22 cellular contexts compared by ENCODE assay signal in the genomic region with DNA sequence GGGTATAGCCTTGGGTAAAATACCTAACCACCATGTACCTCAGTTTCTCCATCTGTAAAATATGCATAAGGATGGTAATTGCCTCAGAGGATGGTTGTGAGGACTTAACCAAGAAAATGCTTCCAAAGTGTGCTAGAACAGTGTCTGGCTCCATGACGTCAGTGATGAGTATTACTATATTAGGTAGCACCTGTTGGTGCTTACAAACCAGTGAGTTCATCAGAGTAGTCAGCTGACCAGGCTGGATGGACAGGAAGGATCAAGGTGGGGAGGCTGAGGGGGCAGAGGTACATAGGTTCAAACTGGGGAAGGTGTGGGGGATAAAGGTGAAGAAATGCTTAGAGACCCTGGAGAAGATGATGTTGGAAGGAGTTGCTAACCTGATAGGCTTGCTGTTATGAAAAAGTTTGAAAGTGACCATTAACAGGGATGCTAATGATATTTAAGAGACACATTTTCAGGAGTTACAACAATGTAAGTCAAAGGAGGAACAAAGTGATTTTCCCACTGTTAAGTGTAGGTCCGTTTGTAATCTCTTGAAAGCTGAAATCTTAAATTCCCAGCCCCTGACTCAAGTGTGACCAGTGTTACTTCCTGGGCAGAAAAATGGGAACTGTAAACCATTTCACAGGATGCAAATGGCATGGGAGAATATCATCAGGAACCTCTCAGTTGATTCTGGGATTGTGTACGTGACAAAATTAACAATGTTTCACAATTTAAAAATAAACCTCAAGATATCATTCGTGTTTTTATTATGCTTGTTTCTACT.
"Had no signal": no experiment of that assay in that cellular context is flagged by ENCODE, and none has a peak within 500 bp of the region (broad histone marks: within the 10 kb centered on the region; RNA-seq: fewer than 3 reads in every experiment).

No MANE protein-coding gene starts in this region.

- H3K4me3 Mint-ChIP-seq: activated CD8-positive, alpha-beta T cell treated with anti-CD3 and anti-CD28 coated beads for 36 hours; activated naive CD8-positive, alpha-beta T cell treated with anti-CD3 and anti-CD28 coated beads, Interleukin-2, amount 10 ng/mL, durations not matched to agents 7 days and 5 days; activated T-cell treated with anti-CD3 and anti-CD28 coated beads, Interleukin-2, amount 50 U/mL, for 24 hours; dendritic cell treated with granulocyte-macrophage colony-stimulating factor and Interleukin-4, amounts not matched to agents 40 ng/mL and 50 ng/mL, for 4 days; immature natural killer cell; naive thymus-derived CD4-positive, alpha-beta T cell; T-helper 2 cell treated with Interferon-gamma antibody and Interleukin-4, amounts not matched to agents 5 μg/mL and 100 μg/mL, for 36 hours had no signal

- DNase-seq: activated CD4-positive, alpha-beta T cell treated with anti-CD3 and anti-CD28 coated beads for 48 hours; activated CD4-positive, CD25-positive, alpha-beta regulatory T cell; activated CD8-positive, alpha-beta T cell treated with anti-CD3 and anti-CD28 coated beads for 36 hours; activated naive CD4-positive, alpha-beta T cell treated with Interleukin-2 at 50 U/mL for 16 hours; activated naive CD8-positive, alpha-beta T cell treated with anti-CD3 and anti-CD28 coated beads, Interleukin-2, amount 10 ng/mL, durations not matched to agents 7 days and 5 days; activated T-cell treated with anti-CD3 and anti-CD28 coated beads, Interleukin-2, amount 50 U/mL, for 24 hours; cerebellar nuclear complex; effector CD8-positive, alpha-beta T cell; immature natural killer cell; mesendoderm; naive thymus-derived CD4-positive, alpha-beta T cell; right cardiac atrium; stomach; testis; upper lobe of right lung had no signal

- H3K27ac ChIP-seq: esophagus muscularis mucosa, gastroesophageal sphincter, prostate gland, skin epidermis, stomach, testis, upper lobe of right lung had no signal

- H3K4me1 ChIP-seq: prostate gland, testis had no signal

- H3K4me3 ChIP-seq: esophagus muscularis mucosa, gastroesophageal sphincter, prostate gland, skin epidermis, stomach, testis, upper lobe of right lung had no signal

- H3K27ac Mint-ChIP-seq: activated CD8-positive, alpha-beta T cell treated with anti-CD3 and anti-CD28 coated beads for 36 hours; activated naive CD8-positive, alpha-beta T cell treated with anti-CD3 and anti-CD28 coated beads, Interleukin-2, amount 10 ng/mL, durations not matched to agents 7 days and 5 days; activated T-cell treated with anti-CD3 and anti-CD28 coated beads, Interleukin-2, amount 50 U/mL, for 24 hours; activated T-helper 2 cell treated with anti-CD3 and anti-CD28 coated beads, Interferon-gamma antibody, Interleukin-2, Interleukin-4, amounts not matched to agents 10 μg/mL and 5 μg/mL and 100 μg/mL, durations not matched to agents 14 hours and 24 hours and 36 hours; dendritic cell treated with granulocyte-macrophage colony-stimulating factor and Interleukin-4, amounts not matched to agents 40 ng/mL and 50 ng/mL, for 4 days; immature natural killer cell; naive thymus-derived CD4-positive, alpha-beta T cell; T-helper 2 cell treated with Interferon-gamma antibody and Interleukin-4, amounts not matched to agents 5 μg/mL and 100 μg/mL, for 36 hours had no signal

- H3K9me3 Mint-ChIP-seq: activated CD8-positive, alpha-beta T cell treated with anti-CD3 and anti-CD28 coated beads for 36 hours had no signal

- H3K27me3 ChIP-seq: esophagus muscularis mucosa, gastroesophageal sphincter, stomach, testis, upper lobe of right lung had no signal

- ATAC-seq: activated CD8-positive, alpha-beta T cell treated with anti-CD3 and anti-CD28 coated beads for 36 hours; gastroesophageal sphincter; naive thymus-derived CD4-positive, alpha-beta T cell; right cardiac atrium; upper lobe of right lung had no signal

- H3K27me3 Mint-ChIP-seq: activated CD8-positive, alpha-beta T cell treated with anti-CD3 and anti-CD28 coated beads for 36 hours; activated naive CD8-positive, alpha-beta T cell treated with anti-CD3 and anti-CD28 coated beads, Interleukin-2, amount 10 ng/mL, durations not matched to agents 7 days and 5 days; activated T-cell treated with anti-CD3 and anti-CD28 coated beads, Interleukin-2, amount 50 U/mL, for 24 hours; dendritic cell treated with granulocyte-macrophage colony-stimulating factor and Interleukin-4, amounts not matched to agents 40 ng/mL and 50 ng/mL, for 4 days; naive thymus-derived CD4-positive, alpha-beta T cell had no signal

- H3K36me3 ChIP-seq: prostate gland had no signal

- H3K9me3 ChIP-seq: prostate gland, testis, upper lobe of right lung had no signal
